In the genomic region with DNA sequence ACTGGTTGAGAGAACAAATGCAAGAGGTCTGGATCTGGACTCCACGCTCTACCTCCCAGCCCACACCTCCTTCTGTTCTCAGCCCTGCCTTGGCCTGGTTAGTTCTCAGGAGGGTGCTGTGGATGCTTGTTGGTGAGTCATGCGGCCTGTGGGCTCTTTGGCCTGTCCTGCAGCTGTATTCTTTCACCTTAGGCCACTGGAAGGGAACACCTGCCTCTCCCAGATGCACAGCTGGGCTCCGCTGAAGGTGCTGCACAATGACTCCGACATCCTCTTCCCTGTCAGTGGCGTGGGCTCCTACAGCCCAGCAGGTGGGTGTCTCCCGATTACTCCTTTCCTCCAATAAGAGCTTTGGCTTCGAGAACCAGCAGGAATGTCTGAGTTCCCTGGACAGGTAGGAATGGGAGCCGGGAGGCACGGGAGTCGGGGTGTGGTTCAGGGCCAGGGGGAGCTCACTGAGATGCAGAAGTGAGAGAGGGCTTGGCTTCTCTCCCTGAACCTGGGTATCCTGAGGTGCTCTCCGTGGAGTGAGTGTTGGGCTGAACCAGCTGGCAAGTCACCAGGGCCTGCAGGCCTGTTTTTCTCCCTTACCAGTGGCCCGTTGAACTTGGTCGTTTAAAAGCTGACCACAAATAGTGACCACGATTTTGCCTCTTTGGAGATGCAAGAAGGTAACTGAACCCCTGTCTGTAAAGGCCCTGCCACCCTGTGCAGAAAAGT, we compare ENCODE assay signal across 1 cellular context.
TF ChIP-seq lines count a peak whose summit lies in the region.

No MANE protein-coding gene starts in this region.

TF ChIP-seq in HepG2, 621 proteins besides CTCF, POLR2A, EP300 and RAD21:
- TF ChIP-seq, protein P1, sequence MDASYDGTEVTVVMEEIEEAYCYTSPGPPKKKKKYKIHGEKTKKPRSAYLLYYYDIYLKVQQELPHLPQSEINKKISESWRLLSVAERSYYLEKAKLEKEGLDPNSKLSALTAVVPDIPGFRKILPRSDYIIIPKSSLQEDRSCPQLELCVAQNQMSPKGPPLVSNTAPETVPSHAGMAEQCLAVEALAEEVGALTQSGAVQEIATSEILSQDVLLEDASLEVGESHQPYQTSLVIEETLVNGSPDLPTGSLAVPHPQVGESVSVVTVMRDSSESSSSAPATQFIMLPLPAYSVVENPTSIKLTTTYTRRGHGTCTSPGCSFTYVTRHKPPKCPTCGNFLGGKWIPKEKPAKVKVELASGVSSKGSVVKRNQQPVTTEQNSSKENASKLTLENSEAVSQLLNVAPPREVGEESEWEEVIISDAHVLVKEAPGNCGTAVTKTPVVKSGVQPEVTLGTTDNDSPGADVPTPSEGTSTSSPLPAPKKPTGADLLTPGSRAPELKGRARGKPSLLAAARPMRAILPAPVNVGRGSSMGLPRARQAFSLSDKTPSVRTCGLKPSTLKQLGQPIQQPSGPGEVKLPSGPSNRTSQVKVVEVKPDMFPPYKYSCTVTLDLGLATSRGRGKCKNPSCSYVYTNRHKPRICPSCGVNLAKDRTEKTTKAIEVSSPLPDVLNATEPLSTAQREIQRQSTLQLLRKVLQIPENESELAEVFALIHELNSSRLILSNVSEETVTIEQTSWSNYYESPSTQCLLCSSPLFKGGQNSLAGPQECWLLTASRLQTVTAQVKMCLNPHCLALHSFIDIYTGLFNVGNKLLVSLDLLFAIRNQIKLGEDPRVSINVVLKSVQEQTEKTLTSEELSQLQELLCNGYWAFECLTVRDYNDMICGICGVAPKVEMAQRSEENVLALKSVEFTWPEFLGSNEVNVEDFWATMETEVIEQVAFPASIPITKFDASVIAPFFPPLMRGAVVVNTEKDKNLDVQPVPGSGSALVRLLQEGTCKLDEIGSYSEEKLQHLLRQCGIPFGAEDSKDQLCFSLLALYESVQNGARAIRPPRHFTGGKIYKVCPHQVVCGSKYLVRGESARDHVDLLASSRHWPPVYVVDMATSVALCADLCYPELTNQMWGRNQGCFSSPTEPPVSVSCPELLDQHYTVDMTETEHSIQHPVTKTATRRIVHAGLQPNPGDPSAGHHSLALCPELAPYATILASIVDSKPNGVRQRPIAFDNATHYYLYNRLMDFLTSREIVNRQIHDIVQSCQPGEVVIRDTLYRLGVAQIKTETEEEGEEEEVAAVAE (CRISPR knock-in tag; IDR thresholded peaks at IDR 0.05; ENCODE audit: borderline replicate concordance): no peak
- peak; percentile 39; the same call in 1 of the 2 replicates for TF ChIP-seq ZMYM3 (CRISPR knock-in tag; IDR thresholded peaks at IDR 0.05)
